Comparison of ENCODE assay signal across 21 cellular contexts in the genomic region with DNA sequence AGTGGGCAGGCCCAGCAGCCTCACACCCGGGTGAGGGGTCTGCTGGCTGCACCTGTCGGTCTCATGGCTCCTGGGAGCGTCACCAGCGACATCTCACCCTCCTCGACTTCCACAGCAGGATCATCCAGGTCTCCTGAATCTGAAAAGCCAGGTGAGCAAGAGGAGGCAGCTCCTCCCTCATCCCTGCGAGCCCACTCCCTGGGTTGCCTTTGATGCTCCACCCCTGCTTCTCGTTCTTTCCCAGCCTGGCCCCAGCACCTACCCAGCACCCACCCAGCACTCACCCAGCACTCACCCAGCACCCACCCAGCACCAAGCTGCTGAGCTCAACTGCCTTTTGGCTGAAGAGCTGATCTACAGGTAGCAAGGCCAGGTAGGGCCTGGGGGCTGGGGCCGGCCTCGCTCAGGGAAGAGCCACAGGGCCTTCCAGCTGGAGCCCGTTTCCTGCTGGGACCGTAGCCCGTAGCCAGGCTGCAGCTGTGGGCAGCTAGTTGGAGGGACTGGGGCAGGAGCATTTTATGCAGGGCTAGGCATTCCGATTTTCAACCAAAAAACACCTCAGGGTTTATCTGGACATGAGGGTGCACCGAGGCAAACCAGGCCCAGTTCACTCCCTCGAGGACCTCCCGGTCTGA. TPM values are rescaled to one million over a fixed set of nuclear protein-coding genes. Genes with fewer than 3 reads are reported as not detected.
DNase-seq lines count a peak whose midpoint lies in the region; ATAC-seq and TF ChIP-seq lines count a peak whose summit lies in the region.
"Had no signal": no experiment of that assay in that cellular context is flagged by ENCODE, and none has a peak within 500 bp of the region (broad histone marks: within the 10 kb centered on the region; RNA-seq: fewer than 3 reads in every experiment).

A gene with protein sequence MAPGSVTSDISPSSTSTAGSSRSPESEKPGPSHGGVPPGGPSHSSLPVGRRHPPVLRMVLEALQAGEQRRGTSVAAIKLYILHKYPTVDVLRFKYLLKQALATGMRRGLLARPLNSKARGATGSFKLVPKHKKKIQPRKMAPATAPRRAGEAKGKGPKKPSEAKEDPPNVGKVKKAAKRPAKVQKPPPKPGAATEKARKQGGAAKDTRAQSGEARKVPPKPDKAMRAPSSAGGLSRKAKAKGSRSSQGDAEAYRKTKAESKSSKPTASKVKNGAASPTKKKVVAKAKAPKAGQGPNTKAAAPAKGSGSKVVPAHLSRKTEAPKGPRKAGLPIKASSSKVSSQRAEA (plus strand): TSS at position 20 of the 635 bp plus-strand sequence. CDS start 44 bp downstream, at position 64.

- ATAC-seq in WTC11: peak; percentile 31; the same call in 1 of the 2 replicates
- ATAC-seq in psoas muscle: no peak
- no peak for ATAC-seq in GM18520 (IDR thresholded peaks at IDR 0.05; ENCODE audit: unreplicated experiment)

- no peak within 1 kb of the TSS for H3K27ac ChIP-seq in psoas muscle
- H3K27ac ChIP-seq: BLaER1 treated with 17β-estradiol and CSF1 and Interleukin-3, amounts not matched to agents 10 nM and 100 nM; RWPE1 had no signal

- H3K9me3 ChIP-seq in psoas muscle: no peaks in the 10 kb centered on the region
- H3K9me3 ChIP-seq: BLaER1 treated with 17β-estradiol and CSF1 and Interleukin-3, amounts not matched to agents 10 nM and 100 nM; MG63 had no signal

- H3K9me3 Mint-ChIP-seq in WTC11 (peaks cover 5% of the 10 kb centered on the region), endothelial cell (ENCODE audit: unreplicated experiment) (no peaks in the 10 kb centered on the region)
- H3K9me3 Mint-ChIP-seq: CD4-positive, alpha-beta T cell had no signal

- 85 to 88% (median 87%) methylated on average over 16 of the region's 16 CpGs for WGBS in psoas muscle, 3 donors

- POLR2A ChIA-PET in WTC11 (lab: Charles Lee): interaction anchor here (1.4 kb wide), 1 partner anchor 15 kb away, joined by 3 read pairs; a partner anchor contains a TSS

- CTCF ChIA-PET in WTC11 (lab: Charles Lee): interaction anchor here (0.8 to 0.9 kb wide), 2 partner anchors 53 to 160 kb away, joined by 3 to 4 read pairs; no protein-coding TSS in a partner anchor

- H3K27ac Mint-ChIP-seq in WTC11 (no peak within 1 kb of the TSS), endothelial cell (ENCODE audit: unreplicated experiment) (peak within 1 kb of the TSS; percentile 52)
- H3K27ac Mint-ChIP-seq: CD4-positive, alpha-beta T cell had no signal

- H3K36me3 ChIP-seq in H7 (replicated peaks; ENCODE audit: control insufficient read depth, insufficient read depth, low read length): no peaks in the 10 kb centered on the region
- no peaks in the 10 kb centered on the region for H3K36me3 ChIP-seq in psoas muscle (ENCODE audit: insufficient read depth in 1 of 2, low read depth in 1 of 2)
- H3K36me3 ChIP-seq: BLaER1 treated with 17β-estradiol and CSF1 and Interleukin-3, amounts not matched to agents 10 nM and 100 nM; MG63 had no signal

- DNase-seq in H7: peak; percentile 70
- no peak for DNase-seq in WTC11 (ENCODE audit: low spot score)
- DNase-seq in endothelial cell (ENCODE audit: low spot score): no peak
- DNase-seq in psoas muscle: peak; percentile 1 to 37
- DNase-seq in HPDE6-E6E7 (ENCODE audit: extremely low spot score): no peak
- no peak for DNase-seq in effector CD4-positive, alpha-beta T cell
- DNase-seq in NCI-H2171 treated with DMSO at 0.1 percent for 48 hours (lab: John Stamatoyannopoulos, UW): no peak
- DNase-seq: CD4-positive, alpha-beta T cell; DMS53; KG1; MG63; NCI-H2029; NCI-H446 treated with DMSO at 0.1 percent for 48 hours; NCI-H526 treated with DMSO at 0.1 percent for 48 hours; SHP77 treated with DMSO at 0.1 percent for 48 hours had no signal

- intact Hi-C loops in psoas muscle (cut with DNase I): no loop called here

- peaks cover 14% of the 10 kb centered on the region for H3K4me1 Mint-ChIP-seq in WTC11
- H3K4me1 Mint-ChIP-seq in endothelial cell (ENCODE audit: unreplicated experiment): peaks cover 28% of the 10 kb centered on the region

- H3K4me1 ChIP-seq in psoas muscle: no peaks in the 10 kb centered on the region

- H3K4me3 Mint-ChIP-seq in WTC11: no peak within 1 kb of the TSS
- H3K4me3 Mint-ChIP-seq in endothelial cell (ENCODE audit: unreplicated experiment): peak within 1 kb of the TSS; percentile 14
- H3K4me3 Mint-ChIP-seq: CD4-positive, alpha-beta T cell had no signal

- no peaks in the 10 kb centered on the region for H3K27me3 Mint-ChIP-seq in WTC11 (ENCODE audit: low read depth)
- H3K27me3 Mint-ChIP-seq in endothelial cell (ENCODE audit: unreplicated experiment): peaks cover 22% of the 10 kb centered on the region
- H3K27me3 Mint-ChIP-seq: CD4-positive, alpha-beta T cell had no signal

- H3K27me3 ChIP-seq in H7 (ENCODE audit: control insufficient read depth, insufficient read depth, low read length) (no peaks in the 10 kb centered on the region), psoas muscle (ENCODE audit: insufficient read depth in 3 of 3, low read length in 2 of 3) (no peaks in the 10 kb centered on the region)
- H3K27me3 ChIP-seq: BLaER1 treated with 17β-estradiol and CSF1 and Interleukin-3, amounts not matched to agents 10 nM and 100 nM; MG63 had no signal

- no peaks in the 10 kb centered on the region for H3K36me3 Mint-ChIP-seq in WTC11
- peaks cover 2% of the 10 kb centered on the region for H3K36me3 Mint-ChIP-seq in endothelial cell (ENCODE audit: low read depth, unreplicated experiment)

- no peak within 1 kb of the TSS for H3K4me3 ChIP-seq in H7 (ENCODE audit: insufficient read depth, low read depth, low read length)
- no peak within 1 kb of the TSS for H3K4me3 ChIP-seq in psoas muscle
- H3K4me3 ChIP-seq: BLaER1 treated with 17β-estradiol and CSF1 and Interleukin-3, amounts not matched to agents 10 nM and 100 nM; MG63 had no signal

- TF ChIP-seq CTCF in WTC11 (IDR thresholded peaks at IDR 0.05) (no peak), endothelial cell (IDR thresholded peaks at IDR 0.05; ENCODE audit: unreplicated experiment) (no peak), psoas muscle (IDR thresholded peaks at IDR 0.05) (no peak)

TF ChIP-seq in WTC11, 78 proteins besides CTCF, POLR2A, EP300 and RAD21:
- TF ChIP-seq ZNF121 (CRISPR knock-in tag; IDR thresholded peaks at IDR 0.05) (no peak), NFATC4 (CRISPR knock-in tag; IDR thresholded peaks at IDR 0.05) (no peak), ZNF219 (CRISPR knock-in tag; IDR thresholded peaks at IDR 0.05; ENCODE audit: borderline replicate concordance) (no peak), ZNF263 (CRISPR knock-in tag; IDR thresholded peaks at IDR 0.05; ENCODE audit: low read depth) (peak; percentile 63; the same call in 1 of the 2 replicates), ETV6 (CRISPR knock-in tag; IDR thresholded peaks at IDR 0.05) (no peak)
- TF ChIP-seq, protein P1, sequence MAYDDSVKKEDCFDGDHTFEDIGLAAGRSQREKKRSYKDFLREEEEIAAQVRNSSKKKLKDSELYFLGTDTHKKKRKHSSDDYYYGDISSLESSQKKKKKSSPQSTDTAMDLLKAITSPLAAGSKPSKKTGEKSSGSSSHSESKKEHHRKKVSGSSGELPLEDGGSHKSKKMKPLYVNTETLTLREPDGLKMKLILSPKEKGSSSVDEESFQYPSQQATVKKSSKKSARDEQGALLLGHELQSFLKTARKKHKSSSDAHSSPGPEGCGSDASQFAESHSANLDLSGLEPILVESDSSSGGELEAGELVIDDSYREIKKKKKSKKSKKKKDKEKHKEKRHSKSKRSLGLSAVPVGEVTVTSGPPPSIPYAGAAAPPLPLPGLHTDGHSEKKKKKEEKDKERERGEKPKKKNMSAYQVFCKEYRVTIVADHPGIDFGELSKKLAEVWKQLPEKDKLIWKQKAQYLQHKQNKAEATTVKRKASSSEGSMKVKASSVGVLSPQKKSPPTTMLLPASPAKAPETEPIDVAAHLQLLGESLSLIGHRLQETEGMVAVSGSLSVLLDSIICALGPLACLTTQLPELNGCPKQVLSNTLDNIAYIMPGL (CRISPR knock-in tag; IDR thresholded peaks at IDR 0.05): no peak

RNA-seq across cellular contexts. Expression of the gene that starts here (rescaled TPM):
- not detected in 2 replicates for total RNA-seq in H7 (2014; rRNA removed; shearing (Covaris generic))
- total RNA-seq in WTC11 (2021) (not detected in 3 replicates), endothelial cell (ENCODE audit: unreplicated experiment) (2.7 TPM), psoas muscle (not detected)
- polyA plus RNA-seq in psoas muscle: not detected
- total RNA-seq: CD4-positive, alpha-beta T cell; H4; HT1080 had no signal
- polyA plus RNA-seq: AG04450 had no signal

Comparison
In these comparisons a context has a peak if more than half of its experiments do, and no peak if none do; other contexts are left out.
1. Peak in DNase-seq in H7; RNA of the gene not detected or under 1 TPM.
2. Peak in ATAC-seq in WTC11; RNA of the gene not detected or under 1 TPM.
3. Peak in DNase-seq in psoas muscle; RNA of the gene not detected or under 1 TPM.